11 cellular contexts compared by ENCODE assay signal in genomic region chrX:24426921-24427746, GRCh38. TPM values are rescaled to one million over a fixed set of nuclear protein-coding genes. Genes with fewer than 3 reads are reported as not detected.
A peak's percentile ranks its signal among the peaks of the same experiment; 100 is the strongest.
DNase-seq lines count a peak whose midpoint lies in the region; ATAC-seq and TF ChIP-seq lines count a peak whose summit lies in the region.
"Had no signal": no experiment of that assay in that cellular context is flagged by ENCODE, and none has a peak within 500 bp of the region (broad histone marks: within the 10 kb centered on the region; RNA-seq: fewer than 3 reads in every experiment).

No MANE protein-coding gene starts in this region.

- POLR2A ChIA-PET in T-cell (lab: Charles Lee): no interaction called here

- DNase-seq in MM.1S (no peak), colonic mucosa (peak; percentile 29), kidney tubule cell (ENCODE audit: low spot score) (peak; percentile 2), smooth muscle cell (lab: John Stamatoyannopoulos, UW; ENCODE audit: unreplicated experiment) (no peak), T-cell (no peak), mesendoderm (no peak), NCI-H1092 treated with DMSO at 0.1 percent for 48 hours (lab: John Stamatoyannopoulos, UW) (no peak)
- DNase-seq: activated naive CD8-positive, alpha-beta T cell treated with anti-CD3 and anti-CD28 coated beads for 36 hours; CD8-positive, alpha-beta T cell; effector memory CD4-positive, alpha-beta T cell had no signal

- H3K9ac ChIP-seq in MM.1S (ENCODE audit: low read length) (no peak overlapping the region), colonic mucosa (ENCODE audit: low read depth in 2 of 2, low read length in 2 of 2) (no peak overlapping the region), smooth muscle cell (ENCODE audit: low read depth) (no peak overlapping the region), mesendoderm (ENCODE audit: low read length) (no peak overlapping the region)

- no peak overlapping the region for H2BK5ac ChIP-seq in mesendoderm (ENCODE audit: low read length)

- ATAC-seq in T-cell (replicated peaks in 1 of 4): no peak
- no peak for ATAC-seq in HG03039 (IDR thresholded peaks at IDR 0.05; ENCODE audit: unreplicated experiment)

- H3K36me3 ChIP-seq in MM.1S (replicated peaks; ENCODE audit: insufficient read depth, low read length): no peaks in the 10 kb centered on the region
- no peaks in the 10 kb centered on the region for H3K36me3 ChIP-seq in colonic mucosa
- H3K36me3 ChIP-seq in smooth muscle cell (ENCODE audit: low read depth): no peaks in the 10 kb centered on the region
- no peaks in the 10 kb centered on the region for H3K36me3 ChIP-seq in mesendoderm (ENCODE audit: control insufficient read depth, insufficient read depth, low read length)

- H3K4me1 ChIP-seq in MM.1S (ENCODE audit: low read length) (no peaks in the 10 kb centered on the region), colonic mucosa (no peaks in the 10 kb centered on the region), smooth muscle cell (ENCODE audit: low read depth) (no peaks in the 10 kb centered on the region), mesendoderm (ENCODE audit: control insufficient read depth, low read depth, low read length) (no peaks in the 10 kb centered on the region)

- no peaks in the 10 kb centered on the region for H3K36me3 Mint-ChIP-seq in T-cell
- H3K36me3 Mint-ChIP-seq: activated naive CD8-positive, alpha-beta T cell treated with anti-CD3 and anti-CD28 coated beads for 36 hours; CD8-positive, alpha-beta T cell had no signal

- H3K4me3 Mint-ChIP-seq in T-cell: no peak overlapping the region
- H3K4me3 Mint-ChIP-seq: activated naive CD8-positive, alpha-beta T cell treated with anti-CD3 and anti-CD28 coated beads for 36 hours had no signal

- no peaks in the 10 kb centered on the region for H3K79me1 ChIP-seq in mesendoderm (ENCODE audit: low read length)

- H3K27ac Mint-ChIP-seq in T-cell: peak overlapping the region in 1 of 2 donors; percentile 57
- H3K27ac Mint-ChIP-seq: activated naive CD8-positive, alpha-beta T cell treated with anti-CD3 and anti-CD28 coated beads for 36 hours; CD8-positive, alpha-beta T cell had no signal

- no peak overlapping the region for H3K18ac ChIP-seq in mesendoderm (ENCODE audit: low read length)

- H3K27ac ChIP-seq in MM.1S (ENCODE audit: low read length) (no peak overlapping the region), colonic mucosa (peak overlapping the region; percentile 59), smooth muscle cell (ENCODE audit: low read depth) (no peak overlapping the region), mesendoderm (ENCODE audit: low read depth, low read length) (no peak overlapping the region)

- H3K56ac ChIP-seq in mesendoderm (ENCODE audit: low read length): no peak overlapping the region

- H3K9me2 ChIP-seq in MM.1S (replicated peaks; ENCODE audit: insufficient read depth, low read length): no peaks in the 10 kb centered on the region

- CTCF ChIA-PET in T-cell (lab: Charles Lee): no interaction called here

- H3K9me3 ChIP-seq in MM.1S (replicated peaks; ENCODE audit: insufficient read depth, low read length): no peaks in the 10 kb centered on the region
- H3K9me3 ChIP-seq in colonic mucosa: no peaks in the 10 kb centered on the region
- H3K9me3 ChIP-seq in smooth muscle cell (replicated peaks; ENCODE audit: low read depth): no peaks in the 10 kb centered on the region

- H3K23ac ChIP-seq in mesendoderm (ENCODE audit: low read length): no peak overlapping the region

- H2BK15ac ChIP-seq in mesendoderm (replicated peaks; ENCODE audit: low read depth): no peak overlapping the region

- intact Hi-C loops in colonic mucosa (cut with DNase I): no loop called here

- H3K4ac ChIP-seq in mesendoderm (ENCODE audit: low read depth, low read length): no peak overlapping the region

- H4K5ac ChIP-seq in mesendoderm (ENCODE audit: low read length): no peak overlapping the region

- no peak for TF ChIP-seq CTCF in MM.1S (IDR thresholded peaks at IDR 0.05; ENCODE audit: low read length)
- TF ChIP-seq CTCF in colonic mucosa (IDR thresholded peaks at IDR 0.05): no peak
- TF ChIP-seq CTCF in smooth muscle cell (IDR thresholded peaks at IDR 0.05; ENCODE audit: borderline replicate concordance, insufficient read depth, poor library complexity, severe bottlenecking): no peak

- H3K4me1 Mint-ChIP-seq in T-cell: peaks cover 0 to 10% (median 4%) of the 10 kb centered on the region in 3 donors
- H3K4me1 Mint-ChIP-seq: activated naive CD8-positive, alpha-beta T cell treated with anti-CD3 and anti-CD28 coated beads for 36 hours had no signal

- WGBS in smooth muscle cell (ENCODE audit: low lambda C conversion rate): 97% methylated on average over 10 of the region's 10 CpGs
- no CpG with 5 or more reads among the region's 10 CpGs for WGBS in mesendoderm (ENCODE audit: extremely low coverage, insufficient coverage, low lambda C conversion rate)

- H2BK120ac ChIP-seq in mesendoderm (ENCODE audit: low read depth, low read length): no peak overlapping the region

- H3K9me3 Mint-ChIP-seq in T-cell: no peaks in the 10 kb centered on the region
- H3K9me3 Mint-ChIP-seq: activated naive CD8-positive, alpha-beta T cell treated with anti-CD3 and anti-CD28 coated beads for 36 hours; CD8-positive, alpha-beta T cell had no signal

- H2AK5ac ChIP-seq in mesendoderm (ENCODE audit: low read length): no peak overlapping the region

- H3F3A ChIP-seq in MM.1S (ENCODE audit: insufficient read depth, low read length) (no peaks in the 10 kb centered on the region), smooth muscle cell (ENCODE audit: low read depth) (no peaks in the 10 kb centered on the region)

- H4K20me1 ChIP-seq in MM.1S (ENCODE audit: insufficient read depth, low read length) (no peaks in the 10 kb centered on the region), smooth muscle cell (ENCODE audit: low read depth) (no peaks in the 10 kb centered on the region)

- H3K27me3 ChIP-seq in MM.1S (replicated peaks; ENCODE audit: insufficient read depth, low read length): no peaks in the 10 kb centered on the region
- no peaks in the 10 kb centered on the region for H3K27me3 ChIP-seq in colonic mucosa
- no peaks in the 10 kb centered on the region for H3K27me3 ChIP-seq in smooth muscle cell (ENCODE audit: low read depth)
- no peaks in the 10 kb centered on the region for H3K27me3 ChIP-seq in mesendoderm (ENCODE audit: insufficient read depth, low read length, poor library complexity)

- H4K8ac ChIP-seq in mesendoderm (ENCODE audit: low read depth, low read length): no peak overlapping the region

- H3K4me2 ChIP-seq in MM.1S (ENCODE audit: low read depth, low read length): no peak overlapping the region
- H3K4me2 ChIP-seq in smooth muscle cell: no peak overlapping the region
- no peak overlapping the region for H3K4me2 ChIP-seq in mesendoderm (ENCODE audit: low read length)

- peak overlapping the region; percentile 67 for H2AFZ ChIP-seq in MM.1S (ENCODE audit: low read length)
- peak overlapping the region; percentile 28 for H2AFZ ChIP-seq in smooth muscle cell (ENCODE audit: low read depth)

- no peak overlapping the region for H3K4me3 ChIP-seq in MM.1S (ENCODE audit: low read length)
- no peak overlapping the region for H3K4me3 ChIP-seq in colonic mucosa
- no peak overlapping the region for H3K4me3 ChIP-seq in smooth muscle cell
- no peak overlapping the region for H3K4me3 ChIP-seq in mesendoderm (ENCODE audit: low read length)

- peaks cover 0 to 19% of the 10 kb centered on the region in 2 donors for H3K27me3 Mint-ChIP-seq in T-cell
- H3K27me3 Mint-ChIP-seq: activated naive CD8-positive, alpha-beta T cell treated with anti-CD3 and anti-CD28 coated beads for 36 hours had no signal

- H3K79me2 ChIP-seq in MM.1S (ENCODE audit: low read length): no peaks in the 10 kb centered on the region
- H3K79me2 ChIP-seq in smooth muscle cell (ENCODE audit: low read depth): no peaks in the 10 kb centered on the region
- H3K79me2 ChIP-seq in mesendoderm (ENCODE audit: control insufficient read depth, insufficient read depth, low read length): no peaks in the 10 kb centered on the region

RNA-seq across cellular contexts. Expression of gene PDK3, which starts 38.0 kb away (rescaled TPM):
- 10 to 100 TPM; 18.5 to 37.7 TPM for total RNA-seq in colonic mucosa
- total RNA-seq in smooth muscle cell: 30.7 and 48.2 TPM in 2 replicates
- 23.1 and 27.1 TPM in 2 replicates for polyA plus RNA-seq in smooth muscle cell
- total RNA-seq in T-cell: 10 to 100 TPM; 17.0 to 23.6 (median 19.9) TPM
- 6.9 TPM for polyA plus RNA-seq in mesendoderm (2013, experiment 1 of 2)
- 7.3 TPM for polyA plus RNA-seq in mesendoderm (2013, experiment 2 of 2)

Comparison
In these comparisons a context has a peak if more than half of its experiments do, and no peak if none do; other contexts are left out.
1. DNase-seq: peak in colonic mucosa (single experiment) and kidney tubule cell (single experiment); none in MM.1S (single experiment), smooth muscle cell (single experiment), T-cell (0 of 34), mesendoderm (single experiment) and NCI-H1092 treated with DMSO at 0.1 percent for 48 hours (single experiment).